ENCODE assay signal across 8 cellular contexts in the genomic region with DNA sequence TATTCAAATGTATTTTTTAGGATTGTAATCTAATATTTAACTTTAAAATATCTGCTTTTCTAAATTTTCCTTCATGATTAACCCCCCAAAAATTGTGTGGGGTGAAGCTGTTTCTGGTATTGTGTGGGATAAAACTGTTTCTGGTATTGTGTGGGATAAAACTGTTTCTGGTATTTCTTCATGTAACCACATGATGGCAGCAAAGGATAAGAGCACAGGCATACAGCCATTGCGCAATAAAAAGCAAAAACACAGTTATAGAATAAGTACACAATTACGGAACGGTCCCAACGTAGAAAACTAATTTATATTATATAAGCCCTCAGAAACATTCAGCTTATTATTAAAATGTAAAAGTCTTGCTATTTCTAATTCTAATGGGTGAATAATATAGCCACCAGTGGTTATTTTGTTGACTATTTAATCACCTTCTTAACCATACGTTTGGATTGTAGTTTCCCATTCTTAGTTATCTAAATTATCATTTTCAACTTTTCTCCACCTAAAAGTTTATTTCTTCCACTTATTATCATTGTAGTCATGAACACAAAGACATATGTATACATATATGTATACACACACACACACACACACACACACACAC.
DNase-seq lines count a peak whose midpoint lies in the region; ATAC-seq, FAIRE-seq and TF ChIP-seq lines count a peak whose summit lies in the region.

No MANE protein-coding gene starts in this region.

- POLR2A ChIA-PET in A673 (lab: Charles Lee; ENCODE audit: low non-redundant PET): no interaction called here

- H3K9me3 ChIP-seq in A673 (ENCODE audit: low read depth, low read length, poor library complexity, severe bottlenecking): no peaks in the 10 kb centered on the region
- H3K9me3 ChIP-seq in gastrocnemius medialis: no peaks in the 10 kb centered on the region
- no peaks in the 10 kb centered on the region for H3K9me3 ChIP-seq in MG63

- ATAC-seq in Right ventricle myocardium superior (ENCODE audit: poor library complexity) (peak; percentile 93), gastrocnemius medialis (peak; percentile 78 to 80)

- H3K36me3 ChIP-seq in A673 (ENCODE audit: insufficient read depth, low read length, poor library complexity, severe bottlenecking) (no peaks in the 10 kb centered on the region), gastrocnemius medialis (peaks cover 0 to 2% of the 10 kb centered on the region in 2 donors), MG63 (no peaks in the 10 kb centered on the region)

- TF ChIP-seq POLR2A in H54 (IDR thresholded peaks at IDR 0.05; ENCODE audit: low read depth, low read length): no peak
- no peak for TF ChIP-seq POLR2A in gastrocnemius medialis (IDR thresholded peaks at IDR 0.05)

- DNase-seq in A673 (ENCODE audit: low spot score) (peak; percentile 57), GM04504 (ENCODE audit: low read depth) (peak; percentile 11), H54 (ENCODE audit: insufficient read length, low spot score) (no peak), LNCaP clone FGC (ENCODE audit: low read depth) (no peak), Right ventricle myocardium superior (no peak), gastrocnemius medialis (no peak), MG63 (no peak)

- H3K27ac ChIP-seq in A673 (ENCODE audit: low read depth, low read length, poor library complexity, severe bottlenecking) (no peak overlapping the region), gastrocnemius medialis (no peak overlapping the region)

- CTCF ChIA-PET in A673 (lab: Charles Lee): interaction anchor here (0.6 to 1.4 kb wide), 3 partner anchors 91 to 1044 kb away, joined by 3 to 4 read pairs (median 3); a partner anchor contains a TSS

- in situ Hi-C loops in gastrocnemius medialis (cut with MboI; ENCODE audit: low sequenced_read_pairs in 4 of 4): loop anchor here (10.0 to 25.0 kb wide), 4 partner anchors 540 to 1040 kb away; a partner anchor contains a TSS

- FAIRE-seq in H54 (lab: Jason Lieb, UNC): peak; percentile 27

- H3K4me1 ChIP-seq in A673 (ENCODE audit: insufficient read depth, low read length, poor library complexity, severe bottlenecking) (no peaks in the 10 kb centered on the region), gastrocnemius medialis (peaks cover 0 to 7% of the 10 kb centered on the region in 2 donors)

- TF ChIP-seq CTCF in A673 (conservative IDR thresholded peaks at IDR 0.05; ENCODE audit: low read depth, low read length): peak; percentile 76
- TF ChIP-seq CTCF in LNCaP clone FGC (IDR thresholded peaks at IDR 0.05; ENCODE audit: control insufficient read depth, extremely low read depth, insufficient read depth): peak; percentile 82
- TF ChIP-seq CTCF in WI38 (IDR thresholded peaks at IDR 0.05; ENCODE audit: low read depth, low read length): peak; percentile 56; the same call in 1 of the 2 replicates
- TF ChIP-seq CTCF in gastrocnemius medialis (IDR thresholded peaks at IDR 0.05 in 4 of 5, conservative IDR thresholded peaks at IDR 0.05 in 1 of 5): peak; percentile 73 to 91 (median 81)

- intact Hi-C loops in A673 (cut with micrococcal nuclease; ENCODE audit: unreplicated experiment): loop anchor here (1.0 to 5.0 kb wide), 3 partner anchors 445 to 1047 kb away; no protein-coding TSS in a partner anchor
- intact Hi-C loops in Right ventricle myocardium superior (cut with DNase I): loop anchor here (5.0 to 10.0 kb wide), 2 partner anchors 837 to 1050 kb away; a partner anchor contains a TSS
- intact Hi-C loops in gastrocnemius medialis (cut with DNase I; ENCODE audit: low total_unique reads): loop anchor here (1.0 to 5.0 kb wide), 3 partner anchors 540 to 1050 kb away; a partner anchor contains a TSS

- H3K4me3 ChIP-seq in A673 (ENCODE audit: low read depth, low read length, poor library complexity, severe bottlenecking) (no peak overlapping the region), LNCaP clone FGC (ENCODE audit: low read depth, low read length) (no peak overlapping the region), WI38 (ENCODE audit: low read depth, low read length) (no peak overlapping the region), gastrocnemius medialis (peak overlapping the region in 2 of 4 donors; percentile 16 to 37), MG63 (no peak overlapping the region)

- H3K27me3 ChIP-seq in A673 (replicated peaks; ENCODE audit: insufficient read depth, low read depth, low read length, poor library complexity) (no peaks in the 10 kb centered on the region), gastrocnemius medialis (no peaks in the 10 kb centered on the region), MG63 (no peaks in the 10 kb centered on the region; the same call in none of the 2 replicates)

- BruUV-seq in A673 (replicated peaks; lab: Mats Ljungman, UMichigan): no TSS peak

Comparison
In these comparisons a context has a peak if more than half of its experiments do, and no peak if none do; other contexts are left out.
1. DNase-seq: peak in A673 (single experiment) and GM04504 (single experiment); none in H54 (single experiment), LNCaP clone FGC (single experiment), Right ventricle myocardium superior (single experiment), gastrocnemius medialis (0 of 2) and MG63 (single experiment).
2. Peak in every context shown above with its lines, with median percentiles within 50 percentile points of each other: CTCF ChIP-seq.